ENCODE assay signal across 8 cellular contexts in genomic region chr3:10437272-10437994, GRCh38.
DNase-seq lines count a peak whose midpoint lies in the region; ATAC-seq, FAIRE-seq and TF ChIP-seq lines count a peak whose summit lies in the region.

No MANE protein-coding gene starts in this region.

- no peaks in the 10 kb centered on the region for H4K20me1 ChIP-seq in astrocyte (ENCODE audit: insufficient read depth, low read length)

- H2AFZ ChIP-seq in astrocyte (ENCODE audit: low read depth, low read length): peak overlapping the region; percentile 47

- H3K27ac ChIP-seq in astrocyte (ENCODE audit: low read depth, low read length) (peak overlapping the region; percentile 91), spleen (peak overlapping the region in 4 of 8 donors; percentile 28 to 62 (median 48))

- no peak for TF ChIP-seq CTCF in astrocyte (IDR thresholded peaks at IDR 0.05; ENCODE audit: insufficient read depth, low read depth, low read length)
- TF ChIP-seq CTCF in spleen (IDR thresholded peaks at IDR 0.05 in 8 of 11, conservative IDR thresholded peaks at IDR 0.05 in 3 of 11): no peak
- TF ChIP-seq CTCF in CD14-positive monocyte (IDR thresholded peaks at IDR 0.05): no peak

- H3K4me3 ChIP-seq in astrocyte (ENCODE audit: insufficient read depth, low read depth, low read length) (no peak overlapping the region), spleen (no peak overlapping the region)

- H3K9ac ChIP-seq in astrocyte (ENCODE audit: low read length): peak overlapping the region; percentile 76

- ATAC-seq in GM19035 (IDR thresholded peaks at IDR 0.05; ENCODE audit: unreplicated experiment): peak; percentile 75

- H3K9me3 ChIP-seq in astrocyte (ENCODE audit: insufficient read depth, low read depth, low read length) (no peaks in the 10 kb centered on the region), spleen (no peaks in the 10 kb centered on the region)

- no peak for TF ChIP-seq POLR2A in spleen (IDR thresholded peaks at IDR 0.05)

- H3K27ac Mint-ChIP-seq in astrocyte (ENCODE audit: unreplicated experiment): peak overlapping the region; percentile 95
- H3K27ac Mint-ChIP-seq in CD14-positive monocyte: no peak overlapping the region

- H3K4me1 Mint-ChIP-seq in astrocyte (ENCODE audit: low read depth, unreplicated experiment) (peaks cover 27% of the 10 kb centered on the region), CD14-positive monocyte (no peaks in the 10 kb centered on the region)

- H3K27me3 ChIP-seq in astrocyte (ENCODE audit: insufficient read depth, low read length): no peaks in the 10 kb centered on the region
- H3K27me3 ChIP-seq in spleen (replicated peaks in 1 of 7): no peaks in the 10 kb centered on the region

- peak; percentile 84 for FAIRE-seq in astrocyte (lab: Jason Lieb, UNC)

- DNase-seq in T follicular helper cell (ENCODE audit: low read depth): peak; percentile 23
- DNase-seq in astrocyte (ENCODE audit: low read depth): peak; percentile 85
- DNase-seq in spleen: peak; percentile 82
- no peak for DNase-seq in NCI-H1694 (lab: John Stamatoyannopoulos, UW)
- no peak for DNase-seq in NCI-H2107 treated with DMSO at 0.1 percent for 48 hours (lab: John Stamatoyannopoulos, UW; ENCODE audit: unreplicated experiment)
- no peak for DNase-seq in CD14-positive monocyte (ENCODE audit: low spot score)
- no peak for DNase-seq in DMS 273 treated with DMSO at 0.1 percent for 48 hours (lab: John Stamatoyannopoulos, UW)

- H3K36me3 Mint-ChIP-seq in astrocyte (ENCODE audit: low read depth, unreplicated experiment) (peaks cover 3% of the 10 kb centered on the region), CD14-positive monocyte (no peaks in the 10 kb centered on the region)

- intact Hi-C loops in spleen (cut with DNase I; ENCODE audit: low total_unique reads): no loop called here
- intact Hi-C loops in CD14-positive monocyte (cut with micrococcal nuclease): no loop called here

- H3K4me2 ChIP-seq in astrocyte (ENCODE audit: low read length): peak overlapping the region; percentile 79

- no peaks in the 10 kb centered on the region for H3K36me3 ChIP-seq in astrocyte (ENCODE audit: insufficient read depth, low read length)
- no peaks in the 10 kb centered on the region for H3K36me3 ChIP-seq in spleen

- H3K9me3 Mint-ChIP-seq in astrocyte (ENCODE audit: unreplicated experiment) (no peaks in the 10 kb centered on the region), CD14-positive monocyte (no peaks in the 10 kb centered on the region)

- H3K4me1 ChIP-seq in astrocyte (ENCODE audit: insufficient read depth, low read length): peaks cover 38% of the 10 kb centered on the region
- peaks cover 0 to 32% (median 12%) of the 10 kb centered on the region in 6 donors for H3K4me1 ChIP-seq in spleen

- WGBS in spleen, 5 donors: 42 to 60% (median 56%) methylated on average over 7 of the region's 7 CpGs

- H3K4me3 Mint-ChIP-seq in astrocyte (ENCODE audit: unreplicated experiment): no peak overlapping the region
- no peak overlapping the region for H3K4me3 Mint-ChIP-seq in CD14-positive monocyte

- H3K79me2 ChIP-seq in astrocyte (ENCODE audit: insufficient read depth, low read length): no peaks in the 10 kb centered on the region

- H3K27me3 Mint-ChIP-seq in astrocyte (ENCODE audit: low read depth, unreplicated experiment): peaks cover 11% of the 10 kb centered on the region
- H3K27me3 Mint-ChIP-seq in CD14-positive monocyte (ENCODE audit: low read depth in 3 of 3): peaks cover 2 to 3% (median 2%) of the 10 kb centered on the region in 3 donors

Comparison
In these comparisons a context has a peak if more than half of its experiments do, and no peak if none do; other contexts are left out.
1. DNase-seq: peak in T follicular helper cell (single experiment), astrocyte (single experiment) and spleen (single experiment); none in NCI-H1694 (single experiment), NCI-H2107 treated with DMSO at 0.1 percent for 48 hours (single experiment), CD14-positive monocyte (single experiment) and DMS 273 treated with DMSO at 0.1 percent for 48 hours (single experiment).